ENCODE assay signal across 20 cellular contexts in the genomic region with DNA sequence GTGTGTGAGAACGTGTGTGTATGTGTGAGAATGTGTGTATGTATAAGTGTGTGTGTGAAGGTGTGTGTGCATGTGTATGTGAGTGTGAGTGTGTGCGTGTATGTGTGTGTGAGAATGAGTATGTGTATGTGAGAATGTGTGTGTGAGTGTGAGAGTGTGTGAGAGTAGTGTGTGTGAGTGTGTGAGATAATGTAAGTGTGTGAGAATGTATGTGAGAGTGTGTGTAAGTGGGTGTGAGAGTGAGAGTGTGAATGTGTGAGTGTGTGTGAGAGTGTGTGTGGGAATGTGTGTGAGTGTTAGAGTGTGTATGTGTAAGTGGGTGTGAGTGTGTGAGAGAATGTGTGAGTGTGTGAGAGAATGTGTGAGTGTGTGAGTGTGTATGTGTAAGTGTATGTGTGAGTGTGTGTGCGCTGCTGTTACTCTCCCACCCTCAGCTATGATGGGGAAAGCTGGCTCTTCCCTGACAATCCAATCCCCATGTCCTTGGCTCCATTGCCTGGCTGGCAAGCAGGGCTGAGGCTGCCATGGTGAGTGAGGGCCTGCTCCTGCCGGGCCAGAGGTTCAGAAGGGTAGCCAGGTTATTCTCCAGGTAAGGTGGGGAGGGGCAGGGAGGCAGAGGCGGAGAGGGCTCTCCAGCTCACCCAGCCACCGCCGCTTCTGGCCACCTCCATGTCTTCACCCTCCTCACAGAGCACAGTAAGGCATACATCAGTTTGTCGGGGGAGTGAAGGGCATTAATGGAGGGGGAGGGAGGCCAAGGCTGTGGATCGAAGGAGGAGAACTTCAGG.
"Had no signal": no experiment of that assay in that cellular context is flagged by ENCODE, and none has a peak within 500 bp of the region (broad histone marks: within the 10 kb centered on the region; RNA-seq: fewer than 3 reads in every experiment).

No MANE protein-coding gene starts in this region.

- H2AFZ ChIP-seq: parathyroid adenoma had no signal

- FAIRE-seq: endothelial cell of umbilical vein had no signal

- ATAC-seq: foreskin keratinocyte; gastroesophageal sphincter; heart right ventricle; left ventricle myocardium superior; lower lobe of right lung; natural killer cell treated with Interleukin-12 subunit alpha and Interleukin-12 subunit beta and Interleukin-15 and Interleukin-18, amount 100 ng/mL, for 72 hours; stimulated activated naive B cell treated with anti-CD40 and anti-IgM and Interleukin-4, amounts not matched to agents 10 μg/mL and 1 μg/mL and 100 μg/mL, for 72 hours had no signal

- H3K79me2 ChIP-seq: parathyroid adenoma had no signal

- H3K9me3 ChIP-seq: esophagus muscularis mucosa, gastroesophageal sphincter, heart right ventricle, lower lobe of right lung, prostate gland, right atrium auricular region, sigmoid colon, suprapubic skin had no signal

- H3K27ac ChIP-seq: coronary artery, esophagus muscularis mucosa, foreskin keratinocyte, gastroesophageal sphincter, heart right ventricle, lower lobe of right lung, parathyroid adenoma, prostate gland, right atrium auricular region, sigmoid colon, suprapubic skin had no signal

- DNase-seq: dermis blood vessel endothelial cell; effector memory CD4-positive, alpha-beta T cell; foreskin keratinocyte; heart right ventricle; hippocampal formation; immature natural killer cell; islet precursor cell; left ventricle myocardium superior; lower lobe of right lung; sigmoid colon; stimulated activated naive B cell treated with anti-CD40 and anti-IgM and Interleukin-4, amounts not matched to agents 10 μg/mL and 1 μg/mL and 100 μg/mL, for 72 hours had no signal

- H3K27me3 ChIP-seq: right atrium auricular region, sigmoid colon had no signal

- H3K4me1 ChIP-seq: esophagus muscularis mucosa, foreskin keratinocyte, gastroesophageal sphincter, heart right ventricle, lower lobe of right lung, parathyroid adenoma, prostate gland, right atrium auricular region, sigmoid colon, suprapubic skin had no signal

- H3K9ac ChIP-seq: parathyroid adenoma had no signal

- H3K36me3 ChIP-seq: esophagus muscularis mucosa, gastroesophageal sphincter, heart right ventricle, lower lobe of right lung, prostate gland, right atrium auricular region, sigmoid colon, suprapubic skin had no signal

- H3K4me3 ChIP-seq: coronary artery, esophagus muscularis mucosa, gastroesophageal sphincter, heart right ventricle, lower lobe of right lung, prostate gland, right atrium auricular region, sigmoid colon, suprapubic skin had no signal
